Comparison of ENCODE assay signal across 19 cellular contexts in genomic region chr10:10516731-10517130, GRCh38.
"Had no signal": no experiment of that assay in that cellular context is flagged by ENCODE, and none has a peak within 500 bp of the region (broad histone marks: within the 10 kb centered on the region; RNA-seq: fewer than 3 reads in every experiment).

No MANE protein-coding gene starts in this region.

- H3K4me3 ChIP-seq: gastrocnemius medialis, lung, mucosa of descending colon, right lobe of liver, tibial nerve, upper lobe of left lung, uterus had no signal

- ATAC-seq: gastrocnemius medialis; left lobe of liver; mucosa of descending colon; naive thymus-derived CD4-positive, alpha-beta T cell; right lobe of liver; stimulated activated naive B cell treated with anti-CD40 and anti-IgM and Interleukin-4, amounts not matched to agents 10 μg/mL and 1 μg/mL and 100 μg/mL, for 72 hours had no signal

- H3K27ac ChIP-seq: gastrocnemius medialis, parathyroid adenoma, right lobe of liver, tibial nerve, upper lobe of left lung, uterus had no signal

- DNase-seq: cortex of kidney; effector CD4-positive, alpha-beta T cell; foreskin fibroblast; gastrocnemius medialis; kidney; mucosa of descending colon; naive thymus-derived CD4-positive, alpha-beta T cell; right lobe of liver; small intestine; stimulated activated CD4-positive, alpha-beta T cell treated with anti-CD3 and anti-CD28 coated beads, Interleukin-15, amount 100 ng/mL, for 24 hours; stimulated activated CD4-positive, alpha-beta T cell treated with anti-CD3 and anti-CD28 coated beads, Interleukin-2, amount 100 ng/mL, for 48 hours; stimulated activated naive B cell treated with anti-CD40 and anti-IgM and Interleukin-4, amounts not matched to agents 10 μg/mL and 1 μg/mL and 100 μg/mL, for 72 hours; upper lobe of left lung; uterus had no signal

- H3K9me3 ChIP-seq: gastrocnemius medialis, mucosa of descending colon, right lobe of liver, thoracic aorta, tibial nerve, upper lobe of left lung, uterus had no signal

- H2AFZ ChIP-seq: parathyroid adenoma had no signal

- H3K27me3 ChIP-seq: right lobe of liver, tibial nerve, upper lobe of left lung, uterus had no signal

- H3K4me1 ChIP-seq: gastrocnemius medialis, parathyroid adenoma, right lobe of liver, upper lobe of left lung, uterus had no signal

- H3K9ac ChIP-seq: parathyroid adenoma had no signal

- H3K36me3 ChIP-seq: gastrocnemius medialis, right lobe of liver, thoracic aorta, upper lobe of left lung, uterus had no signal
